In the genomic region with DNA sequence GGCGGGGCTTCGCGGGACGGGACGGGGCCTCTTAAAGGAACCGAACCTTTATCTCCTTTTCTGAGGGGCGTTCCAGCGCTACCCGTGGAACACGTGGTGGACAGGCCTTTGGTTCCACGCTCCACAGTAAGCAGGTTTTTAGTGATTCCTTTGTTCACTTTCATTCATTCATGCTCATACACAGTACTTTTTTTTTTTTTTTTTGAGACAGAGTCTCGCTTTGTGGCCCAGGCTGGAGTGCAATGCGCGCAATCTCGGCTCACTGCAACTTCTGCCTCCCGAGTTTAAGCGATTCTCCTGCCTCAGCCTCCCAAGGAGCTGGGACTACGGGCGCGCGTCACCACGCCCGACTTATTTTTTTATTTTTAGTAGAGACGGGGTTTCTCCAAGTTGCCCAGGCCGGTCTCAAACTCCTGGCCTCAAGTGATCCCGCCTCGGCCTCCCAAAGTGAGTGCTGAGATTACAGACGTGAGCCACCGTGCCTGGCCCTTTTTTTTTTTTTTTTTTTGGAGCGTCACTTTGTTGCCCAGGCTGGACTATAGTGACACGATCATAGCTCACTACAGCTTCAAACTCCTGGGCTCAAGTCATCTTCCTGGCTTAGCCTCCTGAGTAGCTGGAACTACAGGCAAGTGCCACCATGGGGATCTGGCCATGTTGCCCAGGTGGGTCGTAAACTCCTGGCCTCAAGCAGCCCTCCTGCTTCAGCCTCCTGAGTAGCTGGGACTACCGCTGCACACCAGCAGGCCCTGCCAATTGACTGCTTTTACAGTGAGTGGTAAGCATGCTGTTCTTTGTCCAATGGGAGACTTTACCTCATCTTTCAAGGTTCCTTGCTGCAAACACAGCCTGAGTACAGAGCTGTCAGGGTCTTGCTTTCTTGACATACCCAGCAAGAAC, we compare ENCODE assay signal across 2 cellular contexts.
TF ChIP-seq lines count a peak whose summit lies in the region.

No MANE protein-coding gene starts in this region.

TF ChIP-seq in HCT116, 20 proteins besides CTCF, POLR2A, EP300 and RAD21:
- no peak for TF ChIP-seq REST (IDR thresholded peaks at IDR 0.05; ENCODE audit: low read depth)
- no peak for TF ChIP-seq POLR2AphosphoS5 (IDR thresholded peaks at IDR 0.05; ENCODE audit: low read depth, low read length)
- no peak for TF ChIP-seq CBX3 (IDR thresholded peaks at IDR 0.05; ENCODE audit: low read depth)
- no peak for TF ChIP-seq EGR1 (IDR thresholded peaks at IDR 0.05; ENCODE audit: low read depth)
- TF ChIP-seq ZNF274 (IDR thresholded peaks at IDR 0.05; ENCODE audit: low read depth, low read length): no peak
- TF ChIP-seq SRF (IDR thresholded peaks at IDR 0.05; ENCODE audit: low read depth): no peak
- no peak for TF ChIP-seq TCF7L2 (IDR thresholded peaks at IDR 0.05; ENCODE audit: borderline replicate concordance, extremely low read depth, insufficient read depth, insufficient read length)
- no peak for TF ChIP-seq EZH2 (IDR thresholded peaks at IDR 0.05)
- TF ChIP-seq, protein P1, sequence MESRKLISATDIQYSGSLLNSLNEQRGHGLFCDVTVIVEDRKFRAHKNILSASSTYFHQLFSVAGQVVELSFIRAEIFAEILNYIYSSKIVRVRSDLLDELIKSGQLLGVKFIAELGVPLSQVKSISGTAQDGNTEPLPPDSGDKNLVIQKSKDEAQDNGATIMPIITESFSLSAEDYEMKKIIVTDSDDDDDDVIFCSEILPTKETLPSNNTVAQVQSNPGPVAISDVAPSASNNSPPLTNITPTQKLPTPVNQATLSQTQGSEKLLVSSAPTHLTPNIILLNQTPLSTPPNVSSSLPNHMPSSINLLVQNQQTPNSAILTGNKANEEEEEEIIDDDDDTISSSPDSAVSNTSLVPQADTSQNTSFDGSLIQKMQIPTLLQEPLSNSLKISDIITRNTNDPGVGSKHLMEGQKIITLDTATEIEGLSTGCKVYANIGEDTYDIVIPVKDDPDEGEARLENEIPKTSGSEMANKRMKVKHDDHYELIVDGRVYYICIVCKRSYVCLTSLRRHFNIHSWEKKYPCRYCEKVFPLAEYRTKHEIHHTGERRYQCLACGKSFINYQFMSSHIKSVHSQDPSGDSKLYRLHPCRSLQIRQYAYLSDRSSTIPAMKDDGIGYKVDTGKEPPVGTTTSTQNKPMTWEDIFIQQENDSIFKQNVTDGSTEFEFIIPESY (IDR thresholded peaks at IDR 0.05; ENCODE audit: extremely low read depth, insufficient replicate concordance, low read length): no peak
- TF ChIP-seq, protein P2, sequence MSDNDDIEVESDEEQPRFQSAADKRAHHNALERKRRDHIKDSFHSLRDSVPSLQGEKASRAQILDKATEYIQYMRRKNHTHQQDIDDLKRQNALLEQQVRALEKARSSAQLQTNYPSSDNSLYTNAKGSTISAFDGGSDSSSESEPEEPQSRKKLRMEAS (IDR thresholded peaks at IDR 0.05): no peak
- no peak for TF ChIP-seq YY1 (IDR thresholded peaks at IDR 0.05; ENCODE audit: extremely low read depth, insufficient replicate concordance, low read depth, low read length)
- TF ChIP-seq JUND (IDR thresholded peaks at IDR 0.05): no peak

TF ChIP-seq in WTC11, 78 proteins besides CTCF, POLR2A, EP300 and RAD21 (continued from another document):
- TF ChIP-seq CDX4 (CRISPR knock-in tag; IDR thresholded peaks at IDR 0.05; ENCODE audit: borderline replicate concordance): no peak
